In genomic region chr2:211477537-211478275, GRCh38 we compare ENCODE assay signal across 31 cellular contexts.
"Had no signal": no experiment of that assay in that cellular context is flagged by ENCODE, and none has a peak within 500 bp of the region (broad histone marks: within the 10 kb centered on the region; RNA-seq: fewer than 3 reads in every experiment).

No MANE protein-coding gene starts in this region.

- H3K27me3 Mint-ChIP-seq: activated B cell treated with CpG ODN at 0.5 μM for 24 hours; activated CD4-positive, alpha-beta memory T cell treated with anti-CD3 and anti-CD28 coated beads for 36 hours; activated CD8-positive, alpha-beta memory T cell treated with anti-CD3 and anti-CD28 coated beads, Interleukin-2, amount 10 ng/mL, durations not matched to agents 7 days and 5 days; activated naive CD4-positive, alpha-beta T cell treated with anti-CD3 and anti-CD28 coated beads, Interleukin-2, amount 10 ng/mL, durations not matched to agents 7 days and 5 days; central memory CD8-positive, alpha-beta T cell; dendritic cell treated with granulocyte-macrophage colony-stimulating factor and Interleukin-4, amounts not matched to agents 40 ng/mL and 50 ng/mL, for 4 days; T-helper 17 cell had no signal

- H3K4me3 Mint-ChIP-seq: activated B cell treated with CpG ODN at 0.5 μM for 24 hours; activated CD4-positive, alpha-beta memory T cell treated with anti-CD3 and anti-CD28 coated beads for 36 hours; activated CD8-positive, alpha-beta memory T cell treated with anti-CD3 and anti-CD28 coated beads, Interleukin-2, amount 10 ng/mL, durations not matched to agents 7 days and 5 days; activated CD8-positive, alpha-beta T cell treated with anti-CD3 and anti-CD28 coated beads, Interleukin-2, amount 10 ng/mL, durations not matched to agents 7 days and 5 days; activated naive CD4-positive, alpha-beta T cell treated with anti-CD3 and anti-CD28 coated beads, Interleukin-2, amount 10 ng/mL, durations not matched to agents 7 days and 5 days; activated naive CD8-positive, alpha-beta T cell treated with anti-CD3 and anti-CD28 coated beads, Interleukin-2, amount 10 ng/mL, durations not matched to agents 7 days and 5 days; activated T-cell treated with anti-CD3 and anti-CD28 coated beads, Interleukin-2, amount 50 U/mL, for 72 hours; brain; central memory CD8-positive, alpha-beta T cell; dendritic cell treated with granulocyte-macrophage colony-stimulating factor and Interleukin-4, amounts not matched to agents 40 ng/mL and 50 ng/mL, for 4 days; endodermal cell; T-helper 17 cell; T-helper 2 cell treated with Interferon-gamma antibody and Interleukin-4, amounts not matched to agents 5 μg/mL and 100 μg/mL, for 36 hours had no signal

- H3K36me3 Mint-ChIP-seq: activated CD4-positive, alpha-beta memory T cell treated with anti-CD3 and anti-CD28 coated beads for 36 hours; activated CD8-positive, alpha-beta memory T cell treated with anti-CD3 and anti-CD28 coated beads, Interleukin-2, amount 10 ng/mL, durations not matched to agents 7 days and 5 days; activated naive CD4-positive, alpha-beta T cell treated with anti-CD3 and anti-CD28 coated beads, Interleukin-2, amount 10 ng/mL, durations not matched to agents 7 days and 5 days; activated naive CD4-positive, alpha-beta T cell treated with anti-CD3 and anti-CD28 coated beads, Interleukin-2, amount 50 U/mL, for 72 hours; brain had no signal

- H3K4me1 Mint-ChIP-seq: activated B cell treated with CpG ODN at 0.5 μM for 24 hours; activated CD8-positive, alpha-beta memory T cell treated with anti-CD3 and anti-CD28 coated beads, Interleukin-2, amount 10 ng/mL, durations not matched to agents 7 days and 5 days; activated naive CD4-positive, alpha-beta T cell treated with anti-CD3 and anti-CD28 coated beads, Interleukin-2, amount 10 ng/mL, durations not matched to agents 7 days and 5 days; activated naive CD8-positive, alpha-beta T cell treated with anti-CD3 and anti-CD28 coated beads, Interleukin-2, amount 10 ng/mL, durations not matched to agents 7 days and 5 days; brain; central memory CD8-positive, alpha-beta T cell; T-helper 17 cell had no signal

- H3K9me3 Mint-ChIP-seq: activated B cell treated with CpG ODN at 0.5 μM for 24 hours; activated CD4-positive, alpha-beta memory T cell treated with anti-CD3 and anti-CD28 coated beads for 36 hours; activated naive CD4-positive, alpha-beta T cell treated with anti-CD3 and anti-CD28 coated beads, Interleukin-2, amount 10 ng/mL, durations not matched to agents 7 days and 5 days; activated naive CD8-positive, alpha-beta T cell treated with anti-CD3 and anti-CD28 coated beads, Interleukin-2, amount 10 ng/mL, durations not matched to agents 7 days and 5 days; dendritic cell treated with granulocyte-macrophage colony-stimulating factor and Interleukin-4, amounts not matched to agents 40 ng/mL and 50 ng/mL, for 4 days; T-helper 2 cell treated with Interferon-gamma antibody and Interleukin-4, amounts not matched to agents 5 μg/mL and 100 μg/mL, for 36 hours had no signal

- DNase-seq: activated B cell treated with CpG ODN at 0.5 μM for 24 hours; activated CD4-positive, alpha-beta memory T cell treated with anti-CD3 and anti-CD28 coated beads for 36 hours; activated CD4-positive, alpha-beta T cell treated with anti-CD3 and anti-CD28 coated beads for 48 hours; activated CD4-positive, alpha-beta T cell treated with anti-CD3 and anti-CD28 coated beads, Interleukin-2, amount 50 U/mL, for 1 hour; activated CD8-positive, alpha-beta memory T cell treated with anti-CD3 and anti-CD28 coated beads, Interleukin-2, amount 10 ng/mL, durations not matched to agents 7 days and 5 days; activated CD8-positive, alpha-beta memory T cell treated with anti-CD3 and anti-CD28 coated beads, Interleukin-2, amount 50 U/mL, for 4 hours; activated CD8-positive, alpha-beta T cell treated with anti-CD3 and anti-CD28 coated beads, Interleukin-2, amount 10 ng/mL, durations not matched to agents 7 days and 5 days; activated gamma-delta T cell; activated naive CD4-positive, alpha-beta T cell; activated naive CD4-positive, alpha-beta T cell treated with anti-CD3 and anti-CD28 coated beads, Interleukin-2, amount 10 ng/mL, durations not matched to agents 7 days and 5 days; activated naive CD8-positive, alpha-beta T cell treated with anti-CD3 and anti-CD28 coated beads, Interleukin-2, amount 10 ng/mL, durations not matched to agents 7 days and 5 days; activated T-cell treated with anti-CD3 and anti-CD28 coated beads, Interleukin-2, amount 50 U/mL, for 1 hour; activated T-cell treated with anti-CD3 and anti-CD28 coated beads, Interleukin-2, amount 50 U/mL, for 72 hours; amygdala; aorta; effector memory CD4-positive, alpha-beta T cell; endodermal cell; foreskin fibroblast; head of caudate nucleus; hippocampal formation; T-helper 1 cell; T-helper 17 cell; T1000; WERI-Rb-1 had no signal

- ATAC-seq: activated CD4-positive, CD25-positive, alpha-beta regulatory T cell treated with anti-CD3 and anti-CD28 coated beads, Interleukin-2, amount 50 U/mL, for 24 hours; activated CD8-positive, alpha-beta memory T cell treated with anti-CD3 and anti-CD28 coated beads, Interleukin-2, amount 10 ng/mL, durations not matched to agents 7 days and 5 days; activated CD8-positive, alpha-beta T cell treated with anti-CD3 and anti-CD28 coated beads, Interleukin-2, amount 10 ng/mL, durations not matched to agents 7 days and 5 days; activated naive CD4-positive, alpha-beta T cell treated with anti-CD3 and anti-CD28 coated beads, Interleukin-2, amount 50 U/mL, for 72 hours; activated T-cell treated with anti-CD3 and anti-CD28 coated beads, Interleukin-2, amount 50 U/mL, for 72 hours; esophagus mucosa; T-helper 17 cell had no signal
